ENCODE assay signal across 22 cellular contexts in genomic region chr11:117437791-117438130, GRCh38.
"Had no signal": no experiment of that assay in that cellular context is flagged by ENCODE, and none has a peak within 500 bp of the region (broad histone marks: within the 10 kb centered on the region; RNA-seq: fewer than 3 reads in every experiment).

No MANE protein-coding gene starts in this region.

- DNase-seq: activated CD4-positive, alpha-beta T cell treated with anti-CD3 and anti-CD28 coated beads, Interleukin-2, amount 10 ng/mL, durations not matched to agents 24 days and 14 days; activated CD4-positive, CD25-positive, alpha-beta regulatory T cell; activated CD4-positive, CD25-positive, alpha-beta regulatory T cell treated with anti-CD3 and anti-CD28 coated beads, Interleukin-2, amount 50 U/mL, for 72 hours; activated CD8-positive, alpha-beta memory T cell treated with anti-CD3 and anti-CD28 coated beads, Interleukin-2, amount 50 U/mL, for 4 hours; activated CD8-positive, alpha-beta T cell treated with anti-CD3 and anti-CD28 coated beads, Interleukin-2, amount 10 ng/mL, durations not matched to agents 7 days and 5 days; activated effector memory CD4-positive, alpha-beta T cell treated with anti-CD3 and anti-CD28 coated beads, Interleukin-2, amount 50 U/mL, for 16 hours; activated naive CD4-positive, alpha-beta T cell treated with anti-CD3 and anti-CD28 coated beads, Interleukin-2, amount 50 U/mL, for 16 hours; activated T-cell treated with anti-CD3 and anti-CD28 coated beads, Interleukin-2, amount 50 U/mL, for 1 hour; amniotic stem cell; brain microvascular endothelial cell; effector CD8-positive, alpha-beta T cell; esophagus squamous epithelium; foreskin melanocyte had no signal

- H3K36me3 Mint-ChIP-seq: activated CD4-positive, alpha-beta memory T cell treated with anti-CD3 and anti-CD28 coated beads for 36 hours; activated CD8-positive, alpha-beta memory T cell treated with anti-CD3 and anti-CD28 coated beads, Interleukin-2, amount 10 ng/mL, durations not matched to agents 7 days and 5 days; activated naive CD8-positive, alpha-beta T cell had no signal

- H3K4me1 ChIP-seq: esophagus squamous epithelium, gastroesophageal sphincter had no signal

- H3K27ac Mint-ChIP-seq: activated CD4-positive, alpha-beta memory T cell treated with anti-CD3 and anti-CD28 coated beads for 36 hours; activated CD4-positive, alpha-beta T cell treated with anti-CD3 and anti-CD28 coated beads for 36 hours; activated CD4-positive, alpha-beta T cell treated with anti-CD3 and anti-CD28 coated beads, Interleukin-2, amount 10 ng/mL, durations not matched to agents 24 days and 14 days; activated CD8-positive, alpha-beta memory T cell treated with anti-CD3 and anti-CD28 coated beads, Interleukin-2, amount 10 ng/mL, durations not matched to agents 7 days and 5 days; activated CD8-positive, alpha-beta T cell treated with anti-CD3 and anti-CD28 coated beads, Interleukin-2, amount 10 ng/mL, durations not matched to agents 7 days and 5 days; activated naive CD8-positive, alpha-beta T cell; activated T-helper 1 cell treated with anti-CD3 and anti-CD28 coated beads, Interleukin-12 subunit alpha, Interleukin-12 subunit beta, Interleukin-2, Interleukin-4 antibody, amounts not matched to agents 30 ng/mL and 10 ng/mL and 1 ng/mL, durations not matched to agents 14 hours and 24 hours and 36 hours; activated T-helper 2 cell treated with anti-CD3 and anti-CD28 coated beads, Interferon-gamma antibody, Interleukin-2, Interleukin-4, amounts not matched to agents 10 μg/mL and 5 μg/mL and 100 μg/mL, durations not matched to agents 14 hours and 24 hours and 36 hours had no signal

- H3K36me3 ChIP-seq: brain microvascular endothelial cell, esophagus squamous epithelium had no signal

- H3K9me3 ChIP-seq: esophagus squamous epithelium, gastroesophageal sphincter had no signal

- H3K4me3 ChIP-seq: esophagus squamous epithelium, gastroesophageal sphincter had no signal

- H3K27ac ChIP-seq: brain microvascular endothelial cell, epithelial cell of prostate, esophagus squamous epithelium, gastroesophageal sphincter had no signal

- H3K9me3 Mint-ChIP-seq: activated CD4-positive, alpha-beta memory T cell treated with anti-CD3 and anti-CD28 coated beads for 36 hours; activated T-helper 1 cell treated with anti-CD3 and anti-CD28 coated beads, Interleukin-12 subunit alpha, Interleukin-12 subunit beta, Interleukin-2, Interleukin-4 antibody, amounts not matched to agents 30 ng/mL and 10 ng/mL and 1 ng/mL, durations not matched to agents 14 hours and 24 hours and 36 hours; activated T-helper 2 cell treated with anti-CD3 and anti-CD28 coated beads, Interferon-gamma antibody, Interleukin-2, Interleukin-4, amounts not matched to agents 10 μg/mL and 5 μg/mL and 100 μg/mL, durations not matched to agents 14 hours and 24 hours and 36 hours; central memory CD8-positive, alpha-beta T cell had no signal

- H3K4me1 Mint-ChIP-seq: activated CD4-positive, alpha-beta T cell treated with anti-CD3 and anti-CD28 coated beads for 36 hours; activated CD4-positive, alpha-beta T cell treated with anti-CD3 and anti-CD28 coated beads, Interleukin-2, amount 10 ng/mL, durations not matched to agents 24 days and 14 days; central memory CD8-positive, alpha-beta T cell had no signal

- H3K4me3 Mint-ChIP-seq: activated CD4-positive, alpha-beta memory T cell treated with anti-CD3 and anti-CD28 coated beads for 36 hours; activated CD4-positive, alpha-beta T cell treated with anti-CD3 and anti-CD28 coated beads for 36 hours; activated CD4-positive, alpha-beta T cell treated with anti-CD3 and anti-CD28 coated beads, Interleukin-2, amount 10 ng/mL, durations not matched to agents 24 days and 14 days; activated CD8-positive, alpha-beta memory T cell treated with anti-CD3 and anti-CD28 coated beads, Interleukin-2, amount 10 ng/mL, durations not matched to agents 7 days and 5 days; activated CD8-positive, alpha-beta T cell treated with anti-CD3 and anti-CD28 coated beads, Interleukin-2, amount 10 ng/mL, durations not matched to agents 7 days and 5 days; activated naive CD8-positive, alpha-beta T cell; activated T-helper 1 cell treated with anti-CD3 and anti-CD28 coated beads, Interleukin-12 subunit alpha, Interleukin-12 subunit beta, Interleukin-2, Interleukin-4 antibody, amounts not matched to agents 30 ng/mL and 10 ng/mL and 1 ng/mL, durations not matched to agents 14 hours and 24 hours and 36 hours; central memory CD8-positive, alpha-beta T cell had no signal

- ATAC-seq: activated CD8-positive, alpha-beta T cell treated with anti-CD3 and anti-CD28 coated beads, Interleukin-2, amount 10 ng/mL, durations not matched to agents 7 days and 5 days; gastroesophageal sphincter had no signal
